Comparison of ENCODE assay signal across 39 cellular contexts in genomic region chr5:56971275-56971674, GRCh38.
"Had no signal": no experiment of that assay in that cellular context is flagged by ENCODE, and none has a peak within 500 bp of the region (broad histone marks: within the 10 kb centered on the region; RNA-seq: fewer than 3 reads in every experiment).

No MANE protein-coding gene starts in this region.

- H3K4me3 Mint-ChIP-seq: activated naive CD4-positive, alpha-beta T cell treated with anti-CD3 and anti-CD28 coated beads for 36 hours; activated naive CD4-positive, alpha-beta T cell treated with anti-CD3 and anti-CD28 coated beads, Interleukin-2, amount 10 ng/mL, durations not matched to agents 7 days and 5 days; activated naive CD4-positive, alpha-beta T cell treated with anti-CD3 and anti-CD28 coated beads, Interleukin-2, amount 50 U/mL, for 24 hours; activated naive CD8-positive, alpha-beta T cell; activated naive CD8-positive, alpha-beta T cell treated with anti-CD3 and anti-CD28 coated beads for 36 hours; activated naive CD8-positive, alpha-beta T cell treated with anti-CD3 and anti-CD28 coated beads, Interleukin-2, amount 10 ng/mL, durations not matched to agents 7 days and 5 days; activated naive CD8-positive, alpha-beta T cell treated with anti-CD3 and anti-CD28 coated beads, Interleukin-2, amount 50 U/mL, for 24 hours; activated T-cell treated with anti-CD3 and anti-CD28 coated beads, Interleukin-2, amount 50 U/mL, for 4 hours; activated T-cell treated with anti-CD3 and anti-CD28 coated beads, Interleukin-2, amount 50 U/mL, for 72 hours; activated T-helper 1 cell treated with anti-CD3 and anti-CD28 coated beads, Interleukin-12 subunit alpha, Interleukin-12 subunit beta, Interleukin-2, Interleukin-4 antibody, amounts not matched to agents 30 ng/mL and 10 ng/mL and 1 ng/mL, durations not matched to agents 14 hours and 24 hours and 36 hours; activated T-helper 17 cell treated with anti-CD3 and anti-CD28 coated beads, Interleukin-2, amount 50 U/mL, for 72 hours; brain; central memory CD8-positive, alpha-beta T cell had no signal

- H3K36me3 Mint-ChIP-seq: activated naive CD4-positive, alpha-beta T cell treated with anti-CD3 and anti-CD28 coated beads, Interleukin-2, amount 10 ng/mL, durations not matched to agents 7 days and 5 days; activated naive CD4-positive, alpha-beta T cell treated with anti-CD3 and anti-CD28 coated beads, Interleukin-2, amount 50 U/mL, for 24 hours; activated naive CD4-positive, alpha-beta T cell treated with anti-CD3 and anti-CD28 coated beads, Interleukin-2, amount 50 U/mL, for 72 hours; activated naive CD8-positive, alpha-beta T cell; activated naive CD8-positive, alpha-beta T cell treated with anti-CD3 and anti-CD28 coated beads for 36 hours; activated naive CD8-positive, alpha-beta T cell treated with anti-CD3 and anti-CD28 coated beads, Interleukin-2, amount 10 ng/mL, durations not matched to agents 7 days and 5 days; brain had no signal

- H3K9me3 Mint-ChIP-seq: activated naive CD4-positive, alpha-beta T cell treated with anti-CD3 and anti-CD28 coated beads for 36 hours; activated naive CD4-positive, alpha-beta T cell treated with anti-CD3 and anti-CD28 coated beads, Interleukin-2, amount 10 ng/mL, durations not matched to agents 7 days and 5 days; activated naive CD4-positive, alpha-beta T cell treated with anti-CD3 and anti-CD28 coated beads, Interleukin-2, amount 50 U/mL, for 24 hours; activated naive CD4-positive, alpha-beta T cell treated with anti-CD3 and anti-CD28 coated beads, Interleukin-2, amount 50 U/mL, for 72 hours; activated naive CD8-positive, alpha-beta T cell treated with anti-CD3 and anti-CD28 coated beads for 36 hours; activated naive CD8-positive, alpha-beta T cell treated with anti-CD3 and anti-CD28 coated beads, Interleukin-2, amount 10 ng/mL, durations not matched to agents 7 days and 5 days; activated naive CD8-positive, alpha-beta T cell treated with anti-CD3 and anti-CD28 coated beads, Interleukin-2, amount 50 U/mL, for 24 hours; activated T-cell treated with anti-CD3 and anti-CD28 coated beads, Interleukin-2, amount 50 U/mL, for 4 hours; activated T-cell treated with anti-CD3 and anti-CD28 coated beads, Interleukin-2, amount 50 U/mL, for 72 hours; activated T-helper 1 cell treated with anti-CD3 and anti-CD28 coated beads, Interleukin-12 subunit alpha, Interleukin-12 subunit beta, Interleukin-2, Interleukin-4 antibody, amounts not matched to agents 30 ng/mL and 10 ng/mL and 1 ng/mL, durations not matched to agents 14 hours and 24 hours and 36 hours; activated T-helper 17 cell treated with anti-CD3 and anti-CD28 coated beads, Interleukin-2, amount 50 U/mL, for 72 hours; activated T-helper 2 cell treated with anti-CD3 and anti-CD28 coated beads, Interferon-gamma antibody, Interleukin-2, Interleukin-4, amounts not matched to agents 10 μg/mL and 5 μg/mL and 100 μg/mL, durations not matched to agents 14 hours and 24 hours and 36 hours; brain; central memory CD8-positive, alpha-beta T cell had no signal

- H3K4me1 ChIP-seq: adrenal gland, ascending aorta, body of pancreas, breast epithelium had no signal

- H3K27ac ChIP-seq: adrenal gland, ascending aorta, body of pancreas, brain microvascular endothelial cell, breast epithelium, cardiac muscle cell had no signal

- H3K4me3 ChIP-seq: adrenal gland, ascending aorta, body of pancreas, breast epithelium, cardiac muscle cell had no signal

- ATAC-seq: activated naive CD4-positive, alpha-beta T cell treated with anti-CD3 and anti-CD28 coated beads, Interleukin-2, amount 50 U/mL, for 72 hours; activated naive CD8-positive, alpha-beta T cell treated with anti-CD3 and anti-CD28 coated beads, Interleukin-2, amount 50 U/mL, for 24 hours; activated T-cell treated with anti-CD3 and anti-CD28 coated beads, Interleukin-2, amount 50 U/mL, for 4 hours; activated T-cell treated with anti-CD3 and anti-CD28 coated beads, Interleukin-2, amount 50 U/mL, for 72 hours; activated T-helper 17 cell treated with anti-CD3 and anti-CD28 coated beads, Interleukin-2, amount 50 U/mL, for 72 hours; body of pancreas had no signal

- FAIRE-seq: astrocyte, bronchial epithelial cell, colon had no signal

- H3K27ac Mint-ChIP-seq: activated naive CD4-positive, alpha-beta T cell treated with anti-CD3 and anti-CD28 coated beads for 36 hours; activated naive CD4-positive, alpha-beta T cell treated with anti-CD3 and anti-CD28 coated beads, Interleukin-2, amount 10 ng/mL, durations not matched to agents 7 days and 5 days; activated naive CD4-positive, alpha-beta T cell treated with anti-CD3 and anti-CD28 coated beads, Interleukin-2, amount 50 U/mL, for 24 hours; activated naive CD4-positive, alpha-beta T cell treated with anti-CD3 and anti-CD28 coated beads, Interleukin-2, amount 50 U/mL, for 72 hours; activated naive CD8-positive, alpha-beta T cell; activated naive CD8-positive, alpha-beta T cell treated with anti-CD3 and anti-CD28 coated beads for 36 hours; activated naive CD8-positive, alpha-beta T cell treated with anti-CD3 and anti-CD28 coated beads, Interleukin-2, amount 10 ng/mL, durations not matched to agents 7 days and 5 days; activated naive CD8-positive, alpha-beta T cell treated with anti-CD3 and anti-CD28 coated beads, Interleukin-2, amount 50 U/mL, for 24 hours; activated T-cell treated with anti-CD3 and anti-CD28 coated beads, Interleukin-2, amount 50 U/mL, for 72 hours; activated T-helper 1 cell treated with anti-CD3 and anti-CD28 coated beads, Interleukin-12 subunit alpha, Interleukin-12 subunit beta, Interleukin-2, Interleukin-4 antibody, amounts not matched to agents 30 ng/mL and 10 ng/mL and 1 ng/mL, durations not matched to agents 14 hours and 24 hours and 36 hours; activated T-helper 17 cell treated with anti-CD3 and anti-CD28 coated beads, Interleukin-2, amount 50 U/mL, for 72 hours; activated T-helper 2 cell treated with anti-CD3 and anti-CD28 coated beads, Interferon-gamma antibody, Interleukin-2, Interleukin-4, amounts not matched to agents 10 μg/mL and 5 μg/mL and 100 μg/mL, durations not matched to agents 14 hours and 24 hours and 36 hours; brain had no signal

- H3K4me1 Mint-ChIP-seq: activated naive CD4-positive, alpha-beta T cell treated with anti-CD3 and anti-CD28 coated beads, Interleukin-2, amount 10 ng/mL, durations not matched to agents 7 days and 5 days; activated naive CD4-positive, alpha-beta T cell treated with anti-CD3 and anti-CD28 coated beads, Interleukin-2, amount 50 U/mL, for 24 hours; activated naive CD8-positive, alpha-beta T cell treated with anti-CD3 and anti-CD28 coated beads for 36 hours; activated naive CD8-positive, alpha-beta T cell treated with anti-CD3 and anti-CD28 coated beads, Interleukin-2, amount 10 ng/mL, durations not matched to agents 7 days and 5 days; activated naive CD8-positive, alpha-beta T cell treated with anti-CD3 and anti-CD28 coated beads, Interleukin-2, amount 50 U/mL, for 24 hours; activated T-helper 17 cell treated with anti-CD3 and anti-CD28 coated beads, Interleukin-2, amount 50 U/mL, for 72 hours; central memory CD8-positive, alpha-beta T cell had no signal

- H3K36me3 ChIP-seq: adrenal gland, ascending aorta, brain microvascular endothelial cell, breast epithelium, cardiac muscle cell had no signal

- H3K27me3 Mint-ChIP-seq: brain had no signal

- H3K9me3 ChIP-seq: adrenal gland, ascending aorta, body of pancreas, breast epithelium had no signal

- H3K27me3 ChIP-seq: ascending aorta, breast epithelium had no signal

- DNase-seq: activated effector memory CD4-positive, alpha-beta T cell treated with anti-CD3 and anti-CD28 coated beads, Interleukin-2, amount 50 U/mL, for 16 hours; activated effector memory CD4-positive, alpha-beta T cell treated with Interleukin-2 at 50 U/mL for 16 hours; activated gamma-delta T cell; activated gamma-delta T cell treated with Interleukin-2 at 50 U/mL for 16 hours; activated naive CD4-positive, alpha-beta T cell; activated naive CD4-positive, alpha-beta T cell treated with anti-CD3 and anti-CD28 coated beads for 36 hours; activated naive CD4-positive, alpha-beta T cell treated with anti-CD3 and anti-CD28 coated beads, Interleukin-2, amount 10 ng/mL, durations not matched to agents 7 days and 5 days; activated naive CD4-positive, alpha-beta T cell treated with anti-CD3 and anti-CD28 coated beads, Interleukin-2, amount 50 U/mL, for 16 hours; activated naive CD4-positive, alpha-beta T cell treated with Interleukin-2 at 50 U/mL for 16 hours; activated naive CD8-positive, alpha-beta T cell treated with anti-CD3 and anti-CD28 coated beads for 36 hours; activated naive CD8-positive, alpha-beta T cell treated with anti-CD3 and anti-CD28 coated beads, Interleukin-2, amount 10 ng/mL, durations not matched to agents 7 days and 5 days; activated naive CD8-positive, alpha-beta T cell treated with anti-CD3 and anti-CD28 coated beads, Interleukin-2, amount 50 U/mL, for 24 hours; activated T-cell treated with anti-CD3 and anti-CD28 coated beads, Interleukin-2, amount 50 U/mL, for 4 hours; activated T-cell treated with anti-CD3 and anti-CD28 coated beads, Interleukin-2, amount 50 U/mL, for 48 hours; activated T-cell treated with anti-CD3 and anti-CD28 coated beads, Interleukin-2, amount 50 U/mL, for 72 hours; amniotic stem cell; amygdala; anterior cingulate cortex; aorta; body of pancreas; brain microvascular endothelial cell; caudate nucleus; central memory CD4-positive, alpha-beta T cell; cerebellar nuclear complex had no signal
